ENCODE assay signal across 27 cellular contexts in the genomic region with DNA sequence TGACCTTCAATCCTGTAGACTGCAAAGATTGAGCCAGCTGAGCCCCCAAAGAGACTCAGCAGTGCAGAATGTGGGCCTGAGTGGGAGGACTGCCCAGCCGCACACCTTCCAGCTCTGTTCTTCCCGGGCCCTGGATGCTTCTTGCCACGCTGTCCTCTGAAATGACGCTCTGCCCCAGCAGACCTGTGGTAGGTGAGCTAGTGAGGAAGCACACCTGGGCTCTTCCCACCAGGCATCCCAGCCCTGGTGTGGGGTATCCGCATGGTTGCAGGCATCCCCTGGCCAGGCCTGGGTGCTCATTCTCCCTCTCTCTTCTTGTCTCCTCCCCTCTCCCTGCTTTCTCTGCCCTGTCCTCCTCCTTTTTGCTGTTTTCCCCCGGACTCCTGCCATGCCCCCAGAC.
"Had no signal": no experiment of that assay in that cellular context is flagged by ENCODE, and none has a peak within 500 bp of the region (broad histone marks: within the 10 kb centered on the region; RNA-seq: fewer than 3 reads in every experiment).

No MANE protein-coding gene starts in this region.

- DNase-seq: activated CD4-positive, alpha-beta T cell treated with anti-CD3 and anti-CD28 coated beads for 1 hour; activated CD4-positive, alpha-beta T cell treated with anti-CD3 and anti-CD28 coated beads, Interleukin-2, amount 50 U/mL, for 48 hours; activated naive CD4-positive, alpha-beta T cell; anterior cingulate cortex; brain microvascular endothelial cell; cortex of kidney; effector memory CD8-positive, alpha-beta T cell; foreskin fibroblast; left colon; psoas muscle; small intestine; stimulated activated CD4-positive, alpha-beta T cell treated with anti-CD3 and anti-CD28 coated beads, Interleukin-15, amount 100 ng/mL, for 24 hours; stimulated activated CD4-positive, alpha-beta T cell treated with anti-CD3 and anti-CD28 coated beads, Interleukin-2, amount 100 ng/mL, for 48 hours; stimulated activated naive CD8-positive, alpha-beta T cell treated with anti-CD3 and anti-CD28 coated beads, Interleukin-15, amount 100 ng/mL, for 72 hours; SW 1271; T-helper 2 cell; transverse colon; WERI-Rb-1 had no signal

- ATAC-seq: effector memory CD8-positive, alpha-beta T cell; left colon; psoas muscle; right lobe of liver; stimulated activated naive CD8-positive, alpha-beta T cell treated with anti-CD3 and anti-CD28 coated beads, Interleukin-15, amount 100 ng/mL, for 72 hours had no signal

- H3K4me3 Mint-ChIP-seq: activated T-helper 1 cell treated with anti-CD3 and anti-CD28 coated beads, Interleukin-12 subunit alpha, Interleukin-12 subunit beta, Interleukin-2, Interleukin-4 antibody, amounts not matched to agents 30 ng/mL and 10 ng/mL and 1 ng/mL, durations not matched to agents 14 hours and 24 hours and 36 hours; central memory CD8-positive, alpha-beta T cell; effector memory CD8-positive, alpha-beta T cell; mesothelial cell of epicardium; stimulated activated naive CD8-positive, alpha-beta T cell treated with anti-CD3 and anti-CD28 coated beads, Interleukin-15, amount 100 ng/mL, for 72 hours had no signal

- H3K4me1 ChIP-seq: right lobe of liver, suprapubic skin had no signal

- H3K27me3 Mint-ChIP-seq: central memory CD8-positive, alpha-beta T cell; effector memory CD8-positive, alpha-beta T cell; stimulated activated naive CD8-positive, alpha-beta T cell treated with anti-CD3 and anti-CD28 coated beads, Interleukin-15, amount 100 ng/mL, for 72 hours had no signal

- H3K9me3 Mint-ChIP-seq: activated T-helper 1 cell treated with anti-CD3 and anti-CD28 coated beads, Interleukin-12 subunit alpha, Interleukin-12 subunit beta, Interleukin-2, Interleukin-4 antibody, amounts not matched to agents 30 ng/mL and 10 ng/mL and 1 ng/mL, durations not matched to agents 14 hours and 24 hours and 36 hours; central memory CD8-positive, alpha-beta T cell; effector memory CD8-positive, alpha-beta T cell; mesothelial cell of epicardium; stimulated activated naive CD8-positive, alpha-beta T cell treated with anti-CD3 and anti-CD28 coated beads, Interleukin-15, amount 100 ng/mL, for 72 hours had no signal

- H3K27ac Mint-ChIP-seq: activated T-helper 1 cell treated with anti-CD3 and anti-CD28 coated beads, Interleukin-12 subunit alpha, Interleukin-12 subunit beta, Interleukin-2, Interleukin-4 antibody, amounts not matched to agents 30 ng/mL and 10 ng/mL and 1 ng/mL, durations not matched to agents 14 hours and 24 hours and 36 hours; effector memory CD8-positive, alpha-beta T cell; mesothelial cell of epicardium; stimulated activated naive CD8-positive, alpha-beta T cell treated with anti-CD3 and anti-CD28 coated beads, Interleukin-15, amount 100 ng/mL, for 72 hours had no signal

- H3K9me3 ChIP-seq: psoas muscle, right lobe of liver, suprapubic skin, transverse colon, vagina had no signal

- H3K27ac ChIP-seq: brain microvascular endothelial cell, epithelial cell of prostate, hepatocyte, psoas muscle, right lobe of liver, suprapubic skin, transverse colon, vagina, WERI-Rb-1 had no signal

- H3K4me3 ChIP-seq: hepatocyte, lung, psoas muscle, right lobe of liver, suprapubic skin, transverse colon, vagina had no signal

- FAIRE-seq: small intestine had no signal
